ENCODE assay signal across 1 cellular context in genomic region chr14:102481791-102482238, GRCh38.
A peak's percentile ranks its signal among the peaks of the same experiment; 100 is the strongest.
TF ChIP-seq lines count a peak whose summit lies in the region.

No MANE protein-coding gene starts in this region.

TF ChIP-seq in HepG2, 621 proteins besides CTCF, POLR2A, EP300 and RAD21 (continued from another document and continues in another):
- TF ChIP-seq THYN1 (CRISPR knock-in tag; IDR thresholded peaks at IDR 0.05; ENCODE audit: borderline replicate concordance, low read depth) (no peak), ZNF484 (CRISPR knock-in tag; IDR thresholded peaks at IDR 0.05; ENCODE audit: borderline replicate concordance, low read depth) (no peak), ZNF329 (CRISPR knock-in tag; IDR thresholded peaks at IDR 0.05; ENCODE audit: low read depth) (no peak), HIC2 (CRISPR knock-in tag; IDR thresholded peaks at IDR 0.05; ENCODE audit: low read depth) (no peak), PREB (CRISPR knock-in tag; IDR thresholded peaks at IDR 0.05) (no peak), BCLAF1 (IDR thresholded peaks at IDR 0.05) (no peak), RBM22 (optimal IDR thresholded peaks at IDR 0.05; ENCODE audit: low read length) (no peak), ATRX (CRISPR knock-in tag; IDR thresholded peaks at IDR 0.05; ENCODE audit: borderline replicate concordance) (no peak), ZNF441 (CRISPR knock-in tag; IDR thresholded peaks at IDR 0.05; ENCODE audit: borderline replicate concordance) (no peak), NFE2L1 (CRISPR knock-in tag; IDR thresholded peaks at IDR 0.05; ENCODE audit: borderline replicate concordance) (no peak), ZNF260 (CRISPR knock-in tag; IDR thresholded peaks at IDR 0.05; ENCODE audit: borderline replicate concordance, low read depth) (no peak), SALL2 (CRISPR knock-in tag; IDR thresholded peaks at IDR 0.05) (no peak), E2F5 (CRISPR knock-in tag; conservative IDR thresholded peaks at IDR 0.05) (no peak), ZMYM2 (CRISPR knock-in tag; IDR thresholded peaks at IDR 0.05) (peak; percentile 91), ZNF292 (CRISPR knock-in tag; IDR thresholded peaks at IDR 0.05; ENCODE audit: borderline replicate concordance, low read depth) (peak; percentile 65), SETDB1 (CRISPR knock-in tag; IDR thresholded peaks at IDR 0.05; ENCODE audit: borderline replicate concordance) (no peak), MAFF (IDR thresholded peaks at IDR 0.05; ENCODE audit: low read depth, low read length) (no peak), REPIN1 (CRISPR knock-in tag; IDR thresholded peaks at IDR 0.05; ENCODE audit: borderline replicate concordance, low read depth) (no peak), KLF15 (CRISPR knock-in tag; IDR thresholded peaks at IDR 0.05; ENCODE audit: borderline replicate concordance) (no peak), HOXA7 (CRISPR knock-in tag; IDR thresholded peaks at IDR 0.05) (no peak), MBD4 (IDR thresholded peaks at IDR 0.05; ENCODE audit: borderline replicate concordance, low read length) (no peak), JUNB (CRISPR knock-in tag; IDR thresholded peaks at IDR 0.05; ENCODE audit: borderline replicate concordance) (peak; percentile 49; the same call in 1 of the 2 replicates), ZBTB1 (CRISPR knock-in tag; IDR thresholded peaks at IDR 0.05; ENCODE audit: borderline replicate concordance) (no peak), HMG20A (CRISPR knock-in tag; IDR thresholded peaks at IDR 0.05; ENCODE audit: borderline replicate concordance) (no peak; the same call in 1 of the 2 replicates), IRF1 (CRISPR knock-in tag; IDR thresholded peaks at IDR 0.05; ENCODE audit: low read depth) (no peak), SSRP1 (CRISPR knock-in tag; IDR thresholded peaks at IDR 0.05) (no peak), ZNF720 (CRISPR knock-in tag; IDR thresholded peaks at IDR 0.05) (no peak), ZNF235 (CRISPR knock-in tag; IDR thresholded peaks at IDR 0.05; ENCODE audit: borderline replicate concordance) (no peak), ZNF333 (CRISPR knock-in tag; IDR thresholded peaks at IDR 0.05; ENCODE audit: borderline replicate concordance) (no peak), ZNF619 (CRISPR knock-in tag; IDR thresholded peaks at IDR 0.05) (no peak), NPAS2 (CRISPR knock-in tag; IDR thresholded peaks at IDR 0.05; ENCODE audit: borderline replicate concordance) (no peak), NCOA1 (CRISPR knock-in tag; IDR thresholded peaks at IDR 0.05) (no peak), ZNF639 (CRISPR knock-in tag; conservative IDR thresholded peaks at IDR 0.05) (no peak), GRHL1 (CRISPR knock-in tag; conservative IDR thresholded peaks at IDR 0.05) (no peak), KLF11 (CRISPR knock-in tag; IDR thresholded peaks at IDR 0.05) (no peak), ZNF138 (CRISPR knock-in tag; IDR thresholded peaks at IDR 0.05; ENCODE audit: low read depth) (no peak), ZNF784 (CRISPR knock-in tag; IDR thresholded peaks at IDR 0.05; ENCODE audit: borderline replicate concordance) (no peak), ZKSCAN5 (CRISPR knock-in tag; IDR thresholded peaks at IDR 0.05) (no peak), RFX3 (CRISPR knock-in tag; IDR thresholded peaks at IDR 0.05) (no peak), SRSF1 (optimal IDR thresholded peaks at IDR 0.05; ENCODE audit: low read depth, low read length) (no peak), DNMT3B (CRISPR knock-in tag; conservative IDR thresholded peaks at IDR 0.05) (no peak), HOXA3 (CRISPR knock-in tag; IDR thresholded peaks at IDR 0.05) (0 out of 2 replicates have a peak, but pooled peaks have one; percentile 25), ZNF709 (CRISPR knock-in tag; IDR thresholded peaks at IDR 0.05) (no peak), CEBPB (IDR thresholded peaks at IDR 0.05; ENCODE audit: borderline replicate concordance, low read depth, low read length) (no peak), ZNF3 (CRISPR knock-in tag; IDR thresholded peaks at IDR 0.05) (peak; percentile 91), ZNF281 (CRISPR knock-in tag; IDR thresholded peaks at IDR 0.05; ENCODE audit: borderline replicate concordance) (no peak), ZNF678 (CRISPR knock-in tag; IDR thresholded peaks at IDR 0.05) (no peak)
- TF ChIP-seq, protein P1, sequence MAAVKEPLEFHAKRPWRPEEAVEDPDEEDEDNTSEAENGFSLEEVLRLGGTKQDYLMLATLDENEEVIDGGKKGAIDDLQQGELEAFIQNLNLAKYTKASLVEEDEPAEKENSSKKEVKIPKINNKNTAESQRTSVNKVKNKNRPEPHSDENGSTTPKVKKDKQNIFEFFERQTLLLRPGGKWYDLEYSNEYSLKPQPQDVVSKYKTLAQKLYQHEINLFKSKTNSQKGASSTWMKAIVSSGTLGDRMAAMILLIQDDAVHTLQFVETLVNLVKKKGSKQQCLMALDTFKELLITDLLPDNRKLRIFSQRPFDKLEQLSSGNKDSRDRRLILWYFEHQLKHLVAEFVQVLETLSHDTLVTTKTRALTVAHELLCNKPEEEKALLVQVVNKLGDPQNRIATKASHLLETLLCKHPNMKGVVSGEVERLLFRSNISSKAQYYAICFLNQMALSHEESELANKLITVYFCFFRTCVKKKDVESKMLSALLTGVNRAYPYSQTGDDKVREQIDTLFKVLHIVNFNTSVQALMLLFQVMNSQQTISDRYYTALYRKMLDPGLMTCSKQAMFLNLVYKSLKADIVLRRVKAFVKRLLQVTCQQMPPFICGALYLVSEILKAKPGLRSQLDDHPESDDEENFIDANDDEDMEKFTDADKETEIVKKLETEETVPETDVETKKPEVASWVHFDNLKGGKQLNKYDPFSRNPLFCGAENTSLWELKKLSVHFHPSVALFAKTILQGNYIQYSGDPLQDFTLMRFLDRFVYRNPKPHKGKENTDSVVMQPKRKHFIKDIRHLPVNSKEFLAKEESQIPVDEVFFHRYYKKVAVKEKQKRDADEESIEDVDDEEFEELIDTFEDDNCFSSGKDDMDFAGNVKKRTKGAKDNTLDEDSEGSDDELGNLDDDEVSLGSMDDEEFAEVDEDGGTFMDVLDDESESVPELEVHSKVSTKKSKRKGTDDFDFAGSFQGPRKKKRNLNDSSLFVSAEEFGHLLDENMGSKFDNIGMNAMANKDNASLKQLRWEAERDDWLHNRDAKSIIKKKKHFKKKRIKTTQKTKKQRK (IDR thresholded peaks at IDR 0.05; ENCODE audit: low read length) = no peak
